18 cellular contexts compared by ENCODE assay signal in the genomic region with DNA sequence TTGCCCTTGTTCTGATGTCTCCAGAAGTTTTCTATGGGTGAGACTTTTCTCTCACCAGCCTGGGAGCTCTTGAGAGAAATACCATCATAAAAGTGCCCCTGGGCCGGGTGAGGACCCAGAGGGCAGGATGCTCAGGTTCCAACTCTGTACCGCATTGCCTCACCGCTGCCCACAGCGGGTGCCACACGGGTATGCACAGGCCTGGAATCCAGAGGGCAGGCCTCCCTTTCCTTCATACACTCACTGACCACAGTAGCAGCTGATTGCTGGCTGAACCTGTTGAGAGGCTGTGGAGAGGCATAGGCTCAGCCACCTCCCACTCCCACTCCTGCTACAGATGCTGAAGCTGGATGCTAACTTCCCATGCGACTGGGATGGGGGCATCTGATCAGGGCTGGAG.
DNase-seq lines count a peak whose midpoint lies in the region; ATAC-seq and TF ChIP-seq lines count a peak whose summit lies in the region.
"Had no signal": no experiment of that assay in that cellular context is flagged by ENCODE, and none has a peak within 500 bp of the region (broad histone marks: within the 10 kb centered on the region; RNA-seq: fewer than 3 reads in every experiment).

No MANE protein-coding gene starts in this region.

- no peak overlapping the region for H3K27ac Mint-ChIP-seq in stimulated activated effector memory CD8-positive, alpha-beta T cell treated with anti-CD3 and anti-CD28 coated beads, Interleukin-12 subunit alpha, Interleukin-12 subunit beta, amount 100 ng/mL, for 72 hours
- H3K27ac Mint-ChIP-seq in CD8-positive, alpha-beta T cell, result no peak overlapping the region
- H3K27ac Mint-ChIP-seq: B cell; CD4-positive, CD25-positive, alpha-beta regulatory T cell; CD8-positive, alpha-beta memory T cell had no signal

- peak; percentile 60 for DNase-seq in coronary artery (ENCODE audit: low spot score)
- peak; percentile 45 for DNase-seq in mesenteric fat pad (ENCODE audit: low spot score)
- DNase-seq in stimulated activated effector memory CD8-positive, alpha-beta T cell treated with anti-CD3 and anti-CD28 coated beads, Interleukin-12 subunit alpha, Interleukin-12 subunit beta, amount 100 ng/mL, for 72 hours (ENCODE audit: low spot score in 2 of 2), result no peak
- DNase-seq in Ammon's horn (ENCODE audit: low spot score), result no peak
- DNase-seq in CD8-positive, alpha-beta T cell, result no peak
- DNase-seq: CD4-positive, CD25-positive, alpha-beta regulatory T cell; CD8-positive, alpha-beta memory T cell; DMS 273 treated with DMSO at 0.1 percent for 48 hours; DMS79; EL; GDM1; GOT3; HCEC 1CT had no signal

- peak; percentile 2 for ATAC-seq in stimulated activated effector memory CD8-positive, alpha-beta T cell treated with anti-CD3 and anti-CD28 coated beads, Interleukin-12 subunit alpha, Interleukin-12 subunit beta, amount 100 ng/mL, for 72 hours
- ATAC-seq in CD8-positive, alpha-beta T cell, result no peak
- ATAC-seq in GM19395 (IDR thresholded peaks at IDR 0.05; ENCODE audit: unreplicated experiment), result no peak
- ATAC-seq: GM12878 had no signal

- no peak for TF ChIP-seq CTCF in coronary artery (IDR thresholded peaks at IDR 0.05)
- TF ChIP-seq CTCF in CD8-positive, alpha-beta T cell (IDR thresholded peaks at IDR 0.05), result no peak

- no peaks in the 10 kb centered on the region for H3K27me3 ChIP-seq in CD8-positive, alpha-beta T cell (ENCODE audit: insufficient read depth, low read length)
- H3K27me3 ChIP-seq: BLaER1 had no signal

- H3K9me3 Mint-ChIP-seq in stimulated activated effector memory CD8-positive, alpha-beta T cell treated with anti-CD3 and anti-CD28 coated beads, Interleukin-12 subunit alpha, Interleukin-12 subunit beta, amount 100 ng/mL, for 72 hours, result no peaks in the 10 kb centered on the region
- peaks cover 4% of the 10 kb centered on the region for H3K9me3 Mint-ChIP-seq in CD8-positive, alpha-beta T cell

- H3K4me1 ChIP-seq in CD8-positive, alpha-beta T cell (ENCODE audit: insufficient read depth, low read length), result no peaks in the 10 kb centered on the region
- H3K4me1 ChIP-seq: BLaER1 had no signal

- H3K36me3 ChIP-seq in CD8-positive, alpha-beta T cell (ENCODE audit: insufficient read depth, low read length), result no peaks in the 10 kb centered on the region
- H3K36me3 ChIP-seq: BLaER1 had no signal

- no peaks in the 10 kb centered on the region for H3K36me3 Mint-ChIP-seq in stimulated activated effector memory CD8-positive, alpha-beta T cell treated with anti-CD3 and anti-CD28 coated beads, Interleukin-12 subunit alpha, Interleukin-12 subunit beta, amount 100 ng/mL, for 72 hours
- no peaks in the 10 kb centered on the region for H3K36me3 Mint-ChIP-seq in CD8-positive, alpha-beta T cell
- H3K36me3 Mint-ChIP-seq: CD4-positive, CD25-positive, alpha-beta regulatory T cell; CD8-positive, alpha-beta memory T cell had no signal

- H3K4me3 ChIP-seq in coronary artery, result no peak overlapping the region
- H3K4me3 ChIP-seq in CD8-positive, alpha-beta T cell (ENCODE audit: low read depth, low read length), result no peak overlapping the region
- H3K4me3 ChIP-seq: BLaER1, GM12878 had no signal

- no peak overlapping the region for H3K27ac ChIP-seq in coronary artery
- H3K27ac ChIP-seq in CD8-positive, alpha-beta T cell (ENCODE audit: low read depth, low read length), result no peak overlapping the region
- H3K27ac ChIP-seq: BLaER1, C4-2B had no signal

- no peak overlapping the region for H3K4me3 Mint-ChIP-seq in stimulated activated effector memory CD8-positive, alpha-beta T cell treated with anti-CD3 and anti-CD28 coated beads, Interleukin-12 subunit alpha, Interleukin-12 subunit beta, amount 100 ng/mL, for 72 hours
- H3K4me3 Mint-ChIP-seq in CD8-positive, alpha-beta T cell, result no peak overlapping the region
- H3K4me3 Mint-ChIP-seq: B cell; CD4-positive, CD25-positive, alpha-beta regulatory T cell; CD8-positive, alpha-beta memory T cell had no signal

- CTCF ChIA-PET in CD8-positive, alpha-beta T cell (lab: Charles Lee), result no interaction called here

- H3K9me3 ChIP-seq in CD8-positive, alpha-beta T cell (ENCODE audit: low read length), result no peaks in the 10 kb centered on the region
- H3K9me3 ChIP-seq: BLaER1 had no signal

- H3K27me3 Mint-ChIP-seq in CD8-positive, alpha-beta T cell (ENCODE audit: low read depth), result peaks cover 9% of the 10 kb centered on the region
- H3K27me3 Mint-ChIP-seq: B cell had no signal

- POLR2A ChIA-PET in CD8-positive, alpha-beta T cell (lab: Charles Lee), result no interaction called here

- intact Hi-C loops in CD8-positive, alpha-beta T cell (cut with DNase I, micrococcal nuclease), result no loop called here

- no peaks in the 10 kb centered on the region for H3K4me1 Mint-ChIP-seq in stimulated activated effector memory CD8-positive, alpha-beta T cell treated with anti-CD3 and anti-CD28 coated beads, Interleukin-12 subunit alpha, Interleukin-12 subunit beta, amount 100 ng/mL, for 72 hours
- H3K4me1 Mint-ChIP-seq in CD8-positive, alpha-beta T cell (ENCODE audit: low read depth), result no peaks in the 10 kb centered on the region
- H3K4me1 Mint-ChIP-seq: B cell; CD4-positive, CD25-positive, alpha-beta regulatory T cell; CD8-positive, alpha-beta memory T cell had no signal

Comparison
In these comparisons a context has a peak if more than half of its experiments do, and no peak if none do; other contexts are left out.
1. DNase-seq: peak in coronary artery (single experiment) and mesenteric fat pad (single experiment); none in stimulated activated effector memory CD8-positive, alpha-beta T cell treated with anti-CD3 and anti-CD28 coated beads, Interleukin-12 subunit alpha, Interleukin-12 subunit beta, amount 100 ng/mL, for 72 hours (0 of 2), Ammon's horn (single experiment) and CD8-positive, alpha-beta T cell (0 of 7).